ENCODE assay signal across 4 cellular contexts in genomic region chr22:30551813-30552212, GRCh38. TPM values are rescaled to one million over a fixed set of nuclear protein-coding genes. Genes with fewer than 3 reads are reported as not detected.
"Had no signal": no experiment of that assay in that cellular context is flagged by ENCODE, and none has a peak within 500 bp of the region (broad histone marks: within the 10 kb centered on the region; RNA-seq: fewer than 3 reads in every experiment).

No MANE protein-coding gene starts in this region.

RNA-seq across cellular contexts. Expression of gene SEC14L6, which starts 5.3 kb away (rescaled TPM):
- total RNA-seq: vagina had no signal

RNA-seq across cellular contexts. Expression of gene GAL3ST1, which starts 22.7 kb away (rescaled TPM):
- total RNA-seq: vagina had no signal

RNA-seq across cellular contexts. Expression of gene SEC14L4, which starts 46.3 kb away (rescaled TPM):
- total RNA-seq: subcutaneous adipose tissue, thoracic aorta, transverse colon, vagina had no signal
